ENCODE assay signal across 20 cellular contexts in the genomic region with DNA sequence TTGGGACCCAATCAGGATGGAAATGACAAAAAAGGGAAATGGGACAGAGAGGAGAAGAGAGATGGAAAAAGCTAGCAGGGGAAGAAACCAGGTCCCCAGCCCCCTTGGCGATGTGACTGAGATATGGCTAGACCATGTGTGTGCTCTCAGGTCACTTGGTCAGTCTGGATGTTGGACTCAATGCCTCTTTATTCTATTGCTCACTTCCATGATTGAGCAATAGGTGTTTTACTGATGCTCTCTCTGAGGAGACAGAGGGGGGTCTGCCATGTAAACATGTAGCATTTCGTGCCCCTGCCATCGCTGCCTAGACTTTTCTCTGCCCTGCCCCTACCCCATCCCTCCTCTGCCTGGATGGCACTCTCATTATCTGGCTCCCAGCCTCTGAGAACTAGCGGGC.
"Had no signal": no experiment of that assay in that cellular context is flagged by ENCODE, and none has a peak within 500 bp of the region (broad histone marks: within the 10 kb centered on the region; RNA-seq: fewer than 3 reads in every experiment).

No MANE protein-coding gene starts in this region.

- H3K9me3 Mint-ChIP-seq: stimulated activated effector memory CD8-positive, alpha-beta T cell treated with anti-CD3 and anti-CD28 coated beads, Interleukin-12 subunit alpha, Interleukin-12 subunit beta, amount 100 ng/mL, for 72 hours had no signal

- H3K36me3 ChIP-seq: heart left ventricle, ovary, tibial artery, upper lobe of left lung, uterus had no signal

- H3K27me3 ChIP-seq: ovary, tibial artery, upper lobe of left lung, uterus had no signal

- FAIRE-seq: endometrium, frontal cortex, islet of Langerhans had no signal

- DNase-seq: effector memory CD4-positive, alpha-beta T cell; heart left ventricle; hippocampal formation; kidney glomerular epithelial cell; mesendoderm; naive B cell; nucleus accumbens; ovary; stimulated activated CD4-positive, alpha-beta T cell treated with anti-CD3 and anti-CD28 coated beads, Interleukin-4, amount 100 ng/mL, for 1 hour; stimulated activated CD8-positive, alpha-beta memory T cell treated with anti-CD3 and anti-CD28 coated beads, Interleukin-4, amount 100 ng/mL, for 48 hours; stimulated activated naive CD8-positive, alpha-beta T cell treated with anti-CD3 and anti-CD28 coated beads, Interleukin-15, Interleukin-2, amounts not matched to agents 100 U/mL and 50 U/mL, for 24 hours; tibial artery; upper lobe of left lung; uterus had no signal

- H3K4me1 Mint-ChIP-seq: naive B cell; nephron; stimulated activated effector memory CD8-positive, alpha-beta T cell treated with anti-CD3 and anti-CD28 coated beads, Interleukin-12 subunit alpha, Interleukin-12 subunit beta, amount 100 ng/mL, for 72 hours had no signal

- ATAC-seq: esophagus mucosa; heart left ventricle; stimulated activated effector memory CD8-positive, alpha-beta T cell treated with anti-CD3 and anti-CD28 coated beads, Interleukin-12 subunit alpha, Interleukin-12 subunit beta, amount 100 ng/mL, for 72 hours; stimulated activated naive CD8-positive, alpha-beta T cell treated with anti-CD3 and anti-CD28 coated beads, Interleukin-15, Interleukin-2, amounts not matched to agents 100 U/mL and 50 U/mL, for 24 hours had no signal

- H3K36me3 Mint-ChIP-seq: naive B cell; stimulated activated effector memory CD8-positive, alpha-beta T cell treated with anti-CD3 and anti-CD28 coated beads, Interleukin-12 subunit alpha, Interleukin-12 subunit beta, amount 100 ng/mL, for 72 hours had no signal

- H3K4me1 ChIP-seq: heart left ventricle, tibial artery, upper lobe of left lung, uterus had no signal

- H3K27ac ChIP-seq: heart left ventricle, ovary, tibial artery, upper lobe of left lung, uterus had no signal

- H3K4me3 ChIP-seq: heart left ventricle, ovary, tibial artery, upper lobe of left lung, uterus had no signal

- H3K4me3 Mint-ChIP-seq: naive B cell; nephron; stimulated activated effector memory CD8-positive, alpha-beta T cell treated with anti-CD3 and anti-CD28 coated beads, Interleukin-12 subunit alpha, Interleukin-12 subunit beta, amount 100 ng/mL, for 72 hours had no signal

- H3K9me3 ChIP-seq: heart left ventricle, ovary, tibial artery, upper lobe of left lung, uterus had no signal

- H3K27ac Mint-ChIP-seq: naive B cell; nephron; stimulated activated effector memory CD8-positive, alpha-beta T cell treated with anti-CD3 and anti-CD28 coated beads, Interleukin-12 subunit alpha, Interleukin-12 subunit beta, amount 100 ng/mL, for 72 hours had no signal
